ENCODE assay signal across 8 cellular contexts in the genomic region with DNA sequence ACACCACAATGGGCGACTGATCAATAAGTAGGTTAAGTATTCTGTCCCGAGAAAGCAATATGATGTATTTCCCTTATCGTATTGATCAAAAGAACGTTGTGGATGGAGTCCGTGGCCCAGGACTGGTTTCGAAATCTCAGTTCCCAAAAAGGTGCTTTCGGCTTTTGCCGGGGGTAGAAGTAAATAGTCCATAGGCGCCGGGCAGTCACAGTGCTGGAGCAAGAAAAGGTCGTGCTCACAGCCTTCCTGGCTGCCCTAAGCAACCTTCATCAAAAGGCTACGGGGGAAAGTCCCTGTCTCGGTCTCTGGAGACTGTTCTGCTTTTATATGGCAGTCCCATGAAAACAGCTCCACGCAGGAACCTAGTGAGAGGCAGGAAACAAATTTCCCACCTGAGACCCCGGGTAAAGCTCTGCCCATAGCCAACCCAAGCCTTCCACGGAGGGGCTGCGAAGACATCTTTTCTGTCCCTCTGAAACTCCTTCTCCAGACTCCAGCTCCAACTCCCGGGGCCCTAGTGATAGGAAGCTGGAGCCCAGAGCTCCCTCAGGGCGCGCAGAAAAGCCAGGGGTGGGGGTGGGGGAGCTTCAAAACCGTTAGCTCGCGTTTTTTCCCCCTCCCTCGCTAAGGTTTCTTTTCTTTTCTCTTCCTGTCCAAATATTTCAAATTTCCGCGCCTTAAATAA. TPM values are rescaled to one million over a fixed set of nuclear protein-coding genes. Genes with fewer than 3 reads are reported as not detected.
DNase-seq lines count a peak whose midpoint lies in the region; ATAC-seq, FAIRE-seq and TF ChIP-seq lines count a peak whose summit lies in the region.

No MANE protein-coding gene starts in this region.

- H3K36me3 ChIP-seq in astrocyte (ENCODE audit: insufficient read depth, low read length) (no peaks in the 10 kb centered on the region), skeletal muscle satellite cell (ENCODE audit: insufficient read depth, low read length) (no peaks in the 10 kb centered on the region)

- H3K27ac Mint-ChIP-seq in astrocyte (ENCODE audit: unreplicated experiment) = no peak overlapping the region

- H3K27me3 Mint-ChIP-seq in astrocyte (ENCODE audit: low read depth, unreplicated experiment) = peaks cover 67% of the 10 kb centered on the region

- H3K4me3 Mint-ChIP-seq in astrocyte (ENCODE audit: unreplicated experiment) = peak overlapping the region; percentile 73

- peaks cover 6% of the 10 kb centered on the region for H3K79me2 ChIP-seq in astrocyte (ENCODE audit: insufficient read depth, low read length)

- H3K4me1 ChIP-seq in astrocyte (ENCODE audit: insufficient read depth, low read length) (peaks cover 6% of the 10 kb centered on the region), skeletal muscle satellite cell (ENCODE audit: control insufficient read depth, insufficient read depth, low read length) (peaks cover 36% of the 10 kb centered on the region)

- peak overlapping the region; percentile 76 for H2AFZ ChIP-seq in astrocyte (ENCODE audit: low read depth, low read length)

- H3K9me3 ChIP-seq in astrocyte (ENCODE audit: insufficient read depth, low read depth, low read length) = no peaks in the 10 kb centered on the region
- no peaks in the 10 kb centered on the region for H3K9me3 ChIP-seq in skeletal muscle satellite cell (replicated peaks; ENCODE audit: low read length)

- no peaks in the 10 kb centered on the region for H3K27me3 ChIP-seq in astrocyte (ENCODE audit: insufficient read depth, low read length)
- H3K27me3 ChIP-seq in skeletal muscle satellite cell (ENCODE audit: control insufficient read depth, insufficient read depth, low read length) = no peaks in the 10 kb centered on the region

- FAIRE-seq in astrocyte (lab: Jason Lieb, UNC) = no peak

- peak overlapping the region; percentile 66 for H3K27ac ChIP-seq in astrocyte (ENCODE audit: low read depth, low read length)

- peak; percentile 65 for ATAC-seq in GM19452 (IDR thresholded peaks at IDR 0.05; ENCODE audit: unreplicated experiment)
- ATAC-seq in HG03460 (IDR thresholded peaks at IDR 0.05; ENCODE audit: unreplicated experiment) = peak; percentile 54

- H4K20me1 ChIP-seq in astrocyte (ENCODE audit: insufficient read depth, low read length) = no peaks in the 10 kb centered on the region

- H3K4me3 ChIP-seq in astrocyte (ENCODE audit: insufficient read depth, low read depth, low read length) = peak overlapping the region; percentile 67
- H3K4me3 ChIP-seq in iPS-11a (ENCODE audit: low read depth, low read length) = peak overlapping the region; percentile 38
- peak overlapping the region; percentile 96 for H3K4me3 ChIP-seq in skeletal muscle satellite cell (ENCODE audit: low read length)

- H3K36me3 Mint-ChIP-seq in astrocyte (ENCODE audit: low read depth, unreplicated experiment) = no peaks in the 10 kb centered on the region

- no peak for TF ChIP-seq CTCF in astrocyte (IDR thresholded peaks at IDR 0.05; ENCODE audit: insufficient read depth, low read depth, low read length)

- H3K4me1 Mint-ChIP-seq in astrocyte (ENCODE audit: low read depth, unreplicated experiment) = no peaks in the 10 kb centered on the region

- H3K9ac ChIP-seq in astrocyte (ENCODE audit: low read length) (peak overlapping the region; percentile 87), skeletal muscle satellite cell (ENCODE audit: low read depth, low read length) (peak overlapping the region; percentile 99)

- peak overlapping the region; percentile 93 for H3K4me2 ChIP-seq in astrocyte (ENCODE audit: low read length)
- H3K4me2 ChIP-seq in skeletal muscle satellite cell (ENCODE audit: low read length) = peak overlapping the region; percentile 98

- no peaks in the 10 kb centered on the region for H3K9me3 Mint-ChIP-seq in astrocyte (ENCODE audit: unreplicated experiment)

- peak; percentile 90 for DNase-seq in DMS79 treated with DMSO at 0.1 percent for 48 hours (lab: John Stamatoyannopoulos, UW)
- DNase-seq in OCI-M1 (lab: John Stamatoyannopoulos, UW) = peak; percentile 84
- DNase-seq in astrocyte (ENCODE audit: low read depth) = peak; percentile 32
- no peak for DNase-seq in NCI-H1930 (lab: John Stamatoyannopoulos, UW)

RNA-seq across cellular contexts. Expression of a gene that starts 7.0 kb away (rescaled TPM):
- 0.43 and 0.60 TPM in 2 replicates for total RNA-seq in astrocyte
- total RNA-seq in skeletal muscle satellite cell (2012; rRNA removed) = 8.6 and 21.6 TPM in 2 replicates

RNA-seq across cellular contexts. Expression of a gene that starts 17.0 kb away (rescaled TPM):
- 34.1 and 35.4 TPM in 2 replicates for total RNA-seq in astrocyte
- 51.1 and 61.6 TPM in 2 replicates for total RNA-seq in skeletal muscle satellite cell (2012; rRNA removed)

Comparison
In these comparisons a context has a peak if more than half of its experiments do, and no peak if none do; other contexts are left out.
1. DNase-seq: peak in DMS79 treated with DMSO at 0.1 percent for 48 hours (single experiment), OCI-M1 (single experiment) and astrocyte (single experiment); none in NCI-H1930 (0 of 2).
2. H3K4me3 ChIP-seq: peak in every context shown above with its lines; median percentile 96 in skeletal muscle satellite cell; 67 in astrocyte; 38 in iPS-11a.